11 cellular contexts compared by ENCODE assay signal in genomic region chr5:87944553-87945320, GRCh38.
DNase-seq lines count a peak whose midpoint lies in the region; ATAC-seq and TF ChIP-seq lines count a peak whose summit lies in the region.
"Had no signal": no experiment of that assay in that cellular context is flagged by ENCODE, and none has a peak within 500 bp of the region (broad histone marks: within the 10 kb centered on the region; RNA-seq: fewer than 3 reads in every experiment).

No MANE protein-coding gene starts in this region.

- H3K9me3 Mint-ChIP-seq in HFFc6: peaks cover 32% of the 10 kb centered on the region
- H3K9me3 Mint-ChIP-seq in effector memory CD8-positive, alpha-beta T cell: no peaks in the 10 kb centered on the region
- H3K9me3 Mint-ChIP-seq: stimulated activated naive CD8-positive, alpha-beta T cell treated with anti-CD3 and anti-CD28 coated beads, Interleukin-15, Interleukin-2, amounts not matched to agents 100 ng/mL and 50 ng/mL, for 24 hours had no signal

- H3K27ac Mint-ChIP-seq in HFFc6: no peak overlapping the region
- no peak overlapping the region for H3K27ac Mint-ChIP-seq in effector memory CD8-positive, alpha-beta T cell
- H3K27ac Mint-ChIP-seq: stimulated activated naive CD8-positive, alpha-beta T cell treated with anti-CD3 and anti-CD28 coated beads, Interleukin-15, Interleukin-2, amounts not matched to agents 100 ng/mL and 50 ng/mL, for 24 hours had no signal

- no peaks in the 10 kb centered on the region; the same call in 1 of the 2 replicates for H3K27me3 Mint-ChIP-seq in HFFc6 (ENCODE audit: insufficient read depth)
- peaks cover 0 to 6% of the 10 kb centered on the region in 2 donors for H3K27me3 Mint-ChIP-seq in effector memory CD8-positive, alpha-beta T cell

- no peaks in the 10 kb centered on the region for H3K4me1 Mint-ChIP-seq in HFFc6 (ENCODE audit: low read depth)
- H3K4me1 Mint-ChIP-seq in effector memory CD8-positive, alpha-beta T cell (ENCODE audit: low read depth in 2 of 2): no peaks in the 10 kb centered on the region

- TF ChIP-seq CTCF in HFFc6 (IDR thresholded peaks at IDR 0.05): no peak

- ATAC-seq in HG03571 (IDR thresholded peaks at IDR 0.05; ENCODE audit: unreplicated experiment): no peak
- no peak for ATAC-seq in effector memory CD8-positive, alpha-beta T cell (replicated peaks)

- no peak overlapping the region for H3K4me3 Mint-ChIP-seq in HFFc6
- H3K4me3 Mint-ChIP-seq in effector memory CD8-positive, alpha-beta T cell: no peak overlapping the region
- H3K4me3 Mint-ChIP-seq: stimulated activated naive CD8-positive, alpha-beta T cell treated with anti-CD3 and anti-CD28 coated beads, Interleukin-15, Interleukin-2, amounts not matched to agents 100 ng/mL and 50 ng/mL, for 24 hours had no signal

- DNase-seq in DMS 273 treated with DMSO at 0.1 percent for 48 hours (lab: John Stamatoyannopoulos, UW): peak; percentile 61
- peak; percentile 62 for DNase-seq in NCI-H2171 (lab: John Stamatoyannopoulos, UW)
- peak; percentile 33 to 39 for DNase-seq in dermis microvascular lymphatic vessel endothelial cell (ENCODE audit: low read depth in 2 of 2)
- peak; percentile 14 for DNase-seq in left kidney (ENCODE audit: low read depth, low spot score)
- DNase-seq in HCEC 1CT: no peak
- no peak for DNase-seq in HFFc6
- DNase-seq in effector memory CD8-positive, alpha-beta T cell: no peak
- DNase-seq: brain microvascular endothelial cell, KG1 had no signal

- no peaks in the 10 kb centered on the region for H3K36me3 Mint-ChIP-seq in HFFc6 (ENCODE audit: low read depth)
- no peaks in the 10 kb centered on the region for H3K36me3 Mint-ChIP-seq in effector memory CD8-positive, alpha-beta T cell (ENCODE audit: insufficient read depth)

Comparison
In these comparisons a context has a peak if more than half of its experiments do, and no peak if none do; other contexts are left out.
1. DNase-seq: peak in DMS 273 treated with DMSO at 0.1 percent for 48 hours (single experiment), NCI-H2171 (single experiment), dermis microvascular lymphatic vessel endothelial cell (2 of 2) and left kidney (single experiment); none in HCEC 1CT (single experiment), HFFc6 (single experiment) and effector memory CD8-positive, alpha-beta T cell (0 of 3).